ENCODE assay signal across 19 cellular contexts in the genomic region with DNA sequence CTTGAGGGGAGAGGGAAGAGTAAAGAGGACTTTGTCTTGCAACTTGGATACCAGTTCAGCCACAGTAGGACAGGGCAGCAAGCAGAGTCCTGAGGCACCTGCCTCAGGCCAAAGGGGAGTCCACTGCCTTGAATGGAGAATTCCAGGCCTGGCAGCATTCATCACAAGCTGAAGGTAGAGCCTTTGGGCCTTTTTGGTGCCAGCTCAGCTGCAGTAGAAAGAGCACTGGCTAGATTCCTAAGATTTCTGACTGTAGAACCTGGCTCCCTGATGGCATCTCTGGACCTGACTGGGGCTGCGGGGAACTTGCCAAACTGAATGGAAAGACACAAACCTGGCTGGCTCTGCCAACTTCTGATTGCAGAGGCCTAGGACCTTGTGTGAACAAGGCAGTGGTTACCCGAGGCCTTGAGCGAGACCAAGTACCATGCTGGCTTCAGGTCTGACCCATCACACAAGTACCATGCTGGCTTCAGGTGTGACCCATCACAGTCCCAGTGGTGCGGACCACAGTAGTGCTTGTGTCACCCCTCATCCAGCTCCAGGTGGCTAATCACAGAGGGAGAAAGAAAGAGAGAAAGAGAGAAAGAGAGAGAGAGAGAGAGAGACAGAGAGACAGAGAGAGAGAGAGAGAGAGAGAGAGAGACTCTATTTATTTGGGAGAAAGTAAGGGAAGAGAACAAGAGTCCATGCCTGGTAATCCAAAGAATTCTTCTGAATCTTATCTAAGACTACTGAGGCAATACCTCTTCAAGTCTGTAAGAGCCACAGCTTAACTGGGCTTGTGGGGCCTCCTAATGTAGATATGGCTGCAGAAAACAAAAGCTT.
A peak's percentile ranks its signal among the peaks of the same experiment; 100 is the strongest.
DNase-seq lines count a peak whose midpoint lies in the region; ATAC-seq, FAIRE-seq and TF ChIP-seq lines count a peak whose summit lies in the region.
"Had no signal": no experiment of that assay in that cellular context is flagged by ENCODE, and none has a peak within 500 bp of the region (broad histone marks: within the 10 kb centered on the region; RNA-seq: fewer than 3 reads in every experiment).

No MANE protein-coding gene starts in this region.

- H3K9me3 ChIP-seq in Caco-2: no peaks in the 10 kb centered on the region
- H3K9me3 ChIP-seq in gastroesophageal sphincter: no peaks in the 10 kb centered on the region

- no peak for TF ChIP-seq EP300 in gastroesophageal sphincter (IDR thresholded peaks at IDR 0.05)

- no peaks in the 10 kb centered on the region for H3K27me3 ChIP-seq in Caco-2 (replicated peaks; ENCODE audit: control insufficient read depth, insufficient read depth, low read length)
- H3K27me3 ChIP-seq in bronchial epithelial cell (ENCODE audit: control insufficient read depth, insufficient read depth, low read length): no peaks in the 10 kb centered on the region
- no peaks in the 10 kb centered on the region for H3K27me3 ChIP-seq in gastroesophageal sphincter
- H3K27me3 ChIP-seq: BLaER1 treated with 17β-estradiol and CSF1 and Interleukin-3, amounts not matched to agents 10 nM and 100 nM had no signal

- no TSS peak for BruUV-seq in Caco-2 (replicated peaks; lab: Mats Ljungman, UMichigan)

- FAIRE-seq in bronchial epithelial cell (lab: Jason Lieb, UNC): peak; percentile 7
- FAIRE-seq: G401.6, GM12891, K562 had no signal

- H3K27me3 Mint-ChIP-seq in Caco-2 (ENCODE audit: insufficient read depth, unreplicated experiment) (no peaks in the 10 kb centered on the region), natural killer cell (ENCODE audit: low read depth in 2 of 2) (no peaks in the 10 kb centered on the region)
- H3K27me3 Mint-ChIP-seq: CD4-positive, CD25-positive, alpha-beta regulatory T cell had no signal

- H3K4me1 ChIP-seq in Caco-2 (peaks cover 13% of the 10 kb centered on the region), gastroesophageal sphincter (peaks cover 0 to 8% (median 0%) of the 10 kb centered on the region in 3 donors)
- H3K4me1 ChIP-seq: BLaER1 treated with 17β-estradiol and CSF1 and Interleukin-3, amounts not matched to agents 10 nM and 100 nM had no signal

- peaks cover 21% of the 10 kb centered on the region for H3K9me3 Mint-ChIP-seq in Caco-2 (ENCODE audit: unreplicated experiment)
- peaks cover 0 to 3% of the 10 kb centered on the region in 2 donors for H3K9me3 Mint-ChIP-seq in natural killer cell

- H3K27ac Mint-ChIP-seq in Caco-2 (ENCODE audit: unreplicated experiment) (peak overlapping the region; percentile 69), natural killer cell (peak overlapping the region; percentile 10 to 32)
- H3K27ac Mint-ChIP-seq: CD4-positive, CD25-positive, alpha-beta regulatory T cell; H9 had no signal

- H3K4me1 Mint-ChIP-seq in Caco-2 (ENCODE audit: low read depth, unreplicated experiment) (peaks cover 14% of the 10 kb centered on the region), natural killer cell (peaks cover 32 to 36% of the 10 kb centered on the region in 2 donors)

- TF ChIP-seq CTCF in Caco-2 (IDR thresholded peaks at IDR 0.05; ENCODE audit: insufficient read depth in 1 of 2, low read depth in 1 of 2, low read length in 1 of 2, severe bottlenecking in 1 of 2, unreplicated experiment in 1 of 2) (no peak), bronchial epithelial cell (IDR thresholded peaks at IDR 0.05; ENCODE audit: insufficient read depth, low read length, severe bottlenecking) (no peak), natural killer cell (IDR thresholded peaks at IDR 0.05) (no peak), gastroesophageal sphincter (IDR thresholded peaks at IDR 0.05) (no peak)

- DNase-seq in Caco-2: peak; percentile 8 to 41
- DNase-seq in M059J (ENCODE audit: low read depth): peak; percentile 7
- DNase-seq in bronchial epithelial cell (ENCODE audit: low read depth): no peak
- DNase-seq in natural killer cell: no peak
- no peak for DNase-seq in NCI-H2029 (lab: John Stamatoyannopoulos, UW)
- no peak for DNase-seq in hypothalamus (lab: John Stamatoyannopoulos, UW)
- DNase-seq: 8988T; Calu3; CD4-positive, CD25-positive, alpha-beta regulatory T cell; DMS 273 treated with DMSO at 0.1 percent for 48 hours; GOT3; H9 had no signal

- intact Hi-C loops in Caco-2 (cut with micrococcal nuclease; ENCODE audit: unreplicated experiment) (no loop called here), natural killer cell (cut with micrococcal nuclease) (no loop called here)

- WGBS in gastroesophageal sphincter (ENCODE audit: low coverage in 1 of 2), 2 donors: no CpG with 5 or more reads among the region's 4 CpGs

- H3K4me3 ChIP-seq in Caco-2 (ENCODE audit: low read depth, low read length) (no peak overlapping the region), bronchial epithelial cell (ENCODE audit: low read depth, low read length) (no peak overlapping the region), gastroesophageal sphincter (no peak overlapping the region)
- H3K4me3 ChIP-seq: BLaER1 treated with 17β-estradiol and CSF1 and Interleukin-3, amounts not matched to agents 10 nM and 100 nM; K562 had no signal

- POLR2A ChIA-PET in Caco-2 (lab: Charles Lee): no interaction called here

- H3K27ac ChIP-seq in gastroesophageal sphincter: no peak overlapping the region
- H3K27ac ChIP-seq: BLaER1 treated with 17β-estradiol and CSF1 and Interleukin-3, amounts not matched to agents 10 nM and 100 nM; HL-60 had no signal

- ATAC-seq in natural killer cell: no peak
- ATAC-seq in gastroesophageal sphincter: no peak
- no peak for ATAC-seq in HG03342 (IDR thresholded peaks at IDR 0.05; ENCODE audit: unreplicated experiment)
- ATAC-seq: K562 had no signal

- CTCF ChIA-PET in Caco-2 (lab: Charles Lee): no interaction called here

- H3K36me3 Mint-ChIP-seq in Caco-2 (ENCODE audit: insufficient read depth, unreplicated experiment) (no peaks in the 10 kb centered on the region), natural killer cell (no peaks in the 10 kb centered on the region)

- no peak for TF ChIP-seq POLR2A in gastroesophageal sphincter (IDR thresholded peaks at IDR 0.05)

- H3K36me3 ChIP-seq in Caco-2 (ENCODE audit: control insufficient read depth, insufficient read depth, low read length) (no peaks in the 10 kb centered on the region), bronchial epithelial cell (ENCODE audit: control insufficient read depth, insufficient read depth, low read length) (no peaks in the 10 kb centered on the region), gastroesophageal sphincter (no peaks in the 10 kb centered on the region)

- H3K4me3 Mint-ChIP-seq in Caco-2 (ENCODE audit: unreplicated experiment) (no peak overlapping the region), natural killer cell (no peak overlapping the region)
- H3K4me3 Mint-ChIP-seq: H9 had no signal

Comparison
In these comparisons a context has a peak if more than half of its experiments do, and no peak if none do; other contexts are left out.
1. DNase-seq: peak in Caco-2 (2 of 2) and M059J (single experiment); none in bronchial epithelial cell (single experiment), natural killer cell (single experiment), NCI-H2029 (single experiment) and hypothalamus (0 of 51).